In genomic region chr2:2392332-2392731, GRCh38 we compare ENCODE assay signal across 8 cellular contexts.
"Had no signal": no experiment of that assay in that cellular context is flagged by ENCODE, and none has a peak within 500 bp of the region (broad histone marks: within the 10 kb centered on the region; RNA-seq: fewer than 3 reads in every experiment).

No MANE protein-coding gene starts in this region.

- FAIRE-seq: G401.6, GM12878, GM12891, GM12892, GM18507, GM19239 had no signal

- H3K4me3 ChIP-seq: GM12878 had no signal

- DNase-seq: GDM1, GF-D8 had no signal
